Comparison of ENCODE assay signal across 9 cellular contexts in the genomic region with DNA sequence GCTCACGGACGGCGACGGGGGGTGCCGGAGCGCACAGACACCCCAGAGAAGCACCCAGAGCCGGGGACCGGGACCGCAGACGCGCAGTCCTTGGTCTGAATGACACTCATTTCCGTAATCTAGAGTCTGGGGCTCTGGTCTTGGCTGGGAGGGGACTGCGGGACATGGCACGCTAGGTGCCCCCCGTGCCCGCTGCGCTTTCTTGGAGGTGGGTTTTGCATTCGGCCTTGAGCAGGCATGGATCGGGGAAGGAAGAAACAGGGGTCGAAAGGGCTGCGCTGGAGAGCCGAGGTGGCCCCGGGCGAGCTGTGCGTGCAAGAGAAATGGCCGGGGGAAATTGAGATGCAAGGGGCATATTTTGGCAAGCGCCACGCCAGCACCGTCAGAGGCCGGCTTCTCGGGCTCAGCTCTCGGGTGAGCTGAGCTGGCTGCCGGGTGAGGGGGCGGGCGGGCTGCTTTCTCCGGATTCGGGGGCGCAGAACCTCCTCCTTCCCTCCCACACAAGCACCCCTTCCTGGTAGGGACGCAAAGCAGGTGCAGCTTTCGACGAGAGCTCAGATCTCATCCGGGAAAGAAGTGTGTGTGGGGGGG. TPM values are rescaled to one million over a fixed set of nuclear protein-coding genes. Genes with fewer than 3 reads are reported as not detected.
DNase-seq lines count a peak whose midpoint lies in the region; ATAC-seq and TF ChIP-seq lines count a peak whose summit lies in the region.
"Had no signal": no experiment of that assay in that cellular context is flagged by ENCODE, and none has a peak within 500 bp of the region (broad histone marks: within the 10 kb centered on the region; RNA-seq: fewer than 3 reads in every experiment).

No MANE protein-coding gene starts in this region.

- peak overlapping the region; percentile 62 for H3K4me3 Mint-ChIP-seq in mesothelial cell of epicardium
- H3K4me3 Mint-ChIP-seq in type B pancreatic cell, result peak overlapping the region; percentile 92

- ATAC-seq in Right ventricle myocardium superior (ENCODE audit: poor library complexity), result peak; percentile 45
- ATAC-seq in Right ventricle myocardium inferior, result no peak
- ATAC-seq in left colon, result no peak

- H3K27me3 Mint-ChIP-seq in mesothelial cell of epicardium (ENCODE audit: low read depth), result peaks cover 95% of the 10 kb centered on the region
- H3K27me3 Mint-ChIP-seq in type B pancreatic cell, result peaks cover 93% of the 10 kb centered on the region

- intact Hi-C loops in Right ventricle myocardium superior (cut with DNase I) (no loop called here), Right ventricle myocardium inferior (cut with DNase I) (no loop called here), left colon (cut with DNase I, micrococcal nuclease) (no loop called here)

- peak overlapping the region; percentile 7 for H3K4me3 ChIP-seq in astrocyte of the spinal cord (ENCODE audit: low read depth, low read length)

- H3K36me3 Mint-ChIP-seq in mesothelial cell of epicardium (no peaks in the 10 kb centered on the region), type B pancreatic cell (no peaks in the 10 kb centered on the region)

- H3K9me3 Mint-ChIP-seq in mesothelial cell of epicardium (no peaks in the 10 kb centered on the region), type B pancreatic cell (no peaks in the 10 kb centered on the region)

- TF ChIP-seq CTCF in astrocyte of the spinal cord (IDR thresholded peaks at IDR 0.05; ENCODE audit: low read depth, low read length) (no peak), mesothelial cell of epicardium (IDR thresholded peaks at IDR 0.05; ENCODE audit: unreplicated experiment) (no peak), type B pancreatic cell (conservative IDR thresholded peaks at IDR 0.05) (no peak)

- DNase-seq in Right ventricle myocardium superior (no peak), Right ventricle myocardium inferior (ENCODE audit: missing footprints) (no peak), astrocyte of the spinal cord (ENCODE audit: low read depth, low spot score) (no peak), mesothelial cell of epicardium (ENCODE audit: low spot score in 2 of 2, unreplicated experiment in 2 of 2) (no peak), type B pancreatic cell (ENCODE audit: extremely low spot score, unreplicated experiment) (no peak), left colon (no peak), HPDE6-E6E7 (ENCODE audit: extremely low spot score) (no peak), NCI-H146 (lab: John Stamatoyannopoulos, UW) (no peak)
- DNase-seq: GDM1 had no signal

- H3K27ac Mint-ChIP-seq in mesothelial cell of epicardium (no peak overlapping the region), type B pancreatic cell (peak overlapping the region; percentile 40)

- in situ Hi-C loops in astrocyte of the spinal cord (cut with HindIII; ENCODE audit: low sequenced_read_pairs), result no loop called here

- H3K4me1 Mint-ChIP-seq in mesothelial cell of epicardium (peaks cover 25% of the 10 kb centered on the region), type B pancreatic cell (ENCODE audit: unreplicated experiment) (peaks cover 8% of the 10 kb centered on the region)

RNA-seq across cellular contexts. Expression of a gene that starts 0.9 kb away (rescaled TPM):
- total RNA-seq in Right ventricle myocardium superior, result 3.2 TPM
- total RNA-seq in Right ventricle myocardium inferior, result 5.1 TPM
- total RNA-seq in mesothelial cell of epicardium, result 1.8 to 2.1 TPM (median 1.8 TPM) in 3 replicates
- 2.9 and 16.9 TPM in 2 replicates for total RNA-seq in type B pancreatic cell (ENCODE audit: low replicate concordance)
- total RNA-seq in left colon, result 1 to 10 TPM in 1 of 2 donors, under 1 TPM in 1; 0.55 to 1.3 TPM
